Comparison of ENCODE assay signal across 12 cellular contexts in the genomic region with DNA sequence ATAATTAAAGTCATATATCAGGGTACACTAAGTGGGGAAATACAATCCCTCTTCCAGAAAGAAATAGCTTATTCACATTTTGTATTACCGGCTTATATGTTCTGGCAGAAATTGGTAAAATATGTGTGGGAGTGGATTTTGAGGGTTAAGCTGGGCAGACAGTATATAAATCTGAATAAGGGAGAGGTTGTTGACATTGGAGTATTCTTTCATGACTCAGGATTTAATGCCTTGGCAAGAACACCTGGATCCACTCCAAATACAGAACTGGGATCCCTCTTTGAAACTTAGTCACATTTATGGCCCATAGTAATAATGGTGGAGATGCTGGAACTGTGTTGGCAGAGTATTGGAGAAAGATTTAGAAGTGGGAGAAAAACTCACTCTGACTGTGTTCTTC. TPM values are rescaled to one million over a fixed set of nuclear protein-coding genes. Genes with fewer than 3 reads are reported as not detected.
DNase-seq lines count a peak whose midpoint lies in the region; ATAC-seq and TF ChIP-seq lines count a peak whose summit lies in the region.
"Had no signal": no experiment of that assay in that cellular context is flagged by ENCODE, and none has a peak within 500 bp of the region (broad histone marks: within the 10 kb centered on the region; RNA-seq: fewer than 3 reads in every experiment).

No MANE protein-coding gene starts in this region.

- DNase-seq in AG20443 (ENCODE audit: low spot score): peak; percentile 24
- peak; percentile 80 for DNase-seq in astrocyte of the hippocampus (ENCODE audit: low read depth, low spot score)
- DNase-seq in kidney epithelial cell (ENCODE audit: low read depth): peak; percentile 23
- DNase-seq in cortex of kidney (lab: John Stamatoyannopoulos, UW): no peak
- DNase-seq in dermis blood vessel endothelial cell: no peak
- DNase-seq in COLO668 (lab: John Stamatoyannopoulos, UW; ENCODE audit: unreplicated experiment): no peak
- DNase-seq: activated CD4-positive, alpha-beta T cell treated with anti-CD3 and anti-CD28 coated beads for 36 hours; CD8-positive, alpha-beta T cell; SJCRH30; stimulated activated naive CD4-positive, alpha-beta T cell treated with Interleukin-2 at 50 U/mL for 16 hours had no signal

- no peak for TF ChIP-seq RAD21 in Ishikawa (IDR thresholded peaks at IDR 0.05; ENCODE audit: low read depth)

- TF ChIP-seq CTCF in kidney epithelial cell (IDR thresholded peaks at IDR 0.05; ENCODE audit: insufficient read depth, low read length, poor library complexity, severe bottlenecking): no peak

- no peaks in the 10 kb centered on the region for H3K27me3 ChIP-seq in kidney epithelial cell (ENCODE audit: control insufficient read depth, insufficient read depth, low read length)
- H3K27me3 ChIP-seq: SJCRH30 had no signal

- H3K4me3 ChIP-seq in kidney epithelial cell (ENCODE audit: low read depth, low read length): no peak overlapping the region
- H3K4me3 ChIP-seq: SJCRH30 had no signal

- no peak for ATAC-seq in GM21528 (IDR thresholded peaks at IDR 0.05; ENCODE audit: low FRiP score, unreplicated experiment)
- ATAC-seq: activated CD4-positive, alpha-beta T cell treated with anti-CD3 and anti-CD28 coated beads for 36 hours; CD8-positive, alpha-beta T cell had no signal

- TF ChIP-seq EP300 in Ishikawa (IDR thresholded peaks at IDR 0.05; ENCODE audit: borderline replicate concordance): peak; percentile 42; the same call in 1 of the 2 replicates

- no peaks in the 10 kb centered on the region for H3K36me3 ChIP-seq in kidney epithelial cell (ENCODE audit: control insufficient read depth, insufficient read depth, low read length)
- H3K36me3 ChIP-seq: SJCRH30 had no signal

TF ChIP-seq in Ishikawa, 13 proteins besides CTCF, POLR2A, EP300 and RAD21:
- TF ChIP-seq EGR1 (IDR thresholded peaks at IDR 0.05): no peak
- TF ChIP-seq CEBPB (IDR thresholded peaks at IDR 0.05): no peak
- TF ChIP-seq CREB1 (IDR thresholded peaks at IDR 0.05; ENCODE audit: low read depth): no peak
- TF ChIP-seq FOXM1 (IDR thresholded peaks at IDR 0.05; ENCODE audit: borderline replicate concordance, low read depth): no peak
- peak; percentile 27; the same call in 1 of the 2 replicates for TF ChIP-seq TCF12 (IDR thresholded peaks at IDR 0.05; ENCODE audit: low read depth)
- peak; percentile 33; the same call in 1 of the 2 replicates for TF ChIP-seq TEAD4 (IDR thresholded peaks at IDR 0.05)
- TF ChIP-seq, protein P1, sequence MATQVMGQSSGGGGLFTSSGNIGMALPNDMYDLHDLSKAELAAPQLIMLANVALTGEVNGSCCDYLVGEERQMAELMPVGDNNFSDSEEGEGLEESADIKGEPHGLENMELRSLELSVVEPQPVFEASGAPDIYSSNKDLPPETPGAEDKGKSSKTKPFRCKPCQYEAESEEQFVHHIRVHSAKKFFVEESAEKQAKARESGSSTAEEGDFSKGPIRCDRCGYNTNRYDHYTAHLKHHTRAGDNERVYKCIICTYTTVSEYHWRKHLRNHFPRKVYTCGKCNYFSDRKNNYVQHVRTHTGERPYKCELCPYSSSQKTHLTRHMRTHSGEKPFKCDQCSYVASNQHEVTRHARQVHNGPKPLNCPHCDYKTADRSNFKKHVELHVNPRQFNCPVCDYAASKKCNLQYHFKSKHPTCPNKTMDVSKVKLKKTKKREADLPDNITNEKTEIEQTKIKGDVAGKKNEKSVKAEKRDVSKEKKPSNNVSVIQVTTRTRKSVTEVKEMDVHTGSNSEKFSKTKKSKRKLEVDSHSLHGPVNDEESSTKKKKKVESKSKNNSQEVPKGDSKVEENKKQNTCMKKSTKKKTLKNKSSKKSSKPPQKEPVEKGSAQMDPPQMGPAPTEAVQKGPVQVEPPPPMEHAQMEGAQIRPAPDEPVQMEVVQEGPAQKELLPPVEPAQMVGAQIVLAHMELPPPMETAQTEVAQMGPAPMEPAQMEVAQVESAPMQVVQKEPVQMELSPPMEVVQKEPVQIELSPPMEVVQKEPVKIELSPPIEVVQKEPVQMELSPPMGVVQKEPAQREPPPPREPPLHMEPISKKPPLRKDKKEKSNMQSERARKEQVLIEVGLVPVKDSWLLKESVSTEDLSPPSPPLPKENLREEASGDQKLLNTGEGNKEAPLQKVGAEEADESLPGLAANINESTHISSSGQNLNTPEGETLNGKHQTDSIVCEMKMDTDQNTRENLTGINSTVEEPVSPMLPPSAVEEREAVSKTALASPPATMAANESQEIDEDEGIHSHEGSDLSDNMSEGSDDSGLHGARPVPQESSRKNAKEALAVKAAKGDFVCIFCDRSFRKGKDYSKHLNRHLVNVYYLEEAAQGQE (IDR thresholded peaks at IDR 0.05; ENCODE audit: low read depth): no peak
- TF ChIP-seq NFIC (IDR thresholded peaks at IDR 0.05): peak; percentile 83
- TF ChIP-seq, protein P2, sequence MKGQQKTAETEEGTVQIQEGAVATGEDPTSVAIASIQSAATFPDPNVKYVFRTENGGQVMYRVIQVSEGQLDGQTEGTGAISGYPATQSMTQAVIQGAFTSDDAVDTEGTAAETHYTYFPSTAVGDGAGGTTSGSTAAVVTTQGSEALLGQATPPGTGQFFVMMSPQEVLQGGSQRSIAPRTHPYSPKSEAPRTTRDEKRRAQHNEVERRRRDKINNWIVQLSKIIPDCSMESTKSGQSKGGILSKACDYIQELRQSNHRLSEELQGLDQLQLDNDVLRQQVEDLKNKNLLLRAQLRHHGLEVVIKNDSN (IDR thresholded peaks at IDR 0.05): no peak

RNA-seq across cellular contexts. Expression of a gene that starts 54.3 kb away (rescaled TPM):
- 10.4 and 12.4 TPM in 2 replicates for total RNA-seq in kidney epithelial cell
- 9.9 and 10.4 TPM in 2 replicates for total RNA-seq in dermis blood vessel endothelial cell

Comparison
In these comparisons a context has a peak if more than half of its experiments do, and no peak if none do; other contexts are left out.
1. DNase-seq: peak in AG20443 (single experiment), astrocyte of the hippocampus (single experiment) and kidney epithelial cell (single experiment); none in cortex of kidney (single experiment), dermis blood vessel endothelial cell (single experiment) and COLO668 (single experiment).